In genomic region chr7:4167385-4167910, GRCh38 we compare ENCODE assay signal across 23 cellular contexts.
"Had no signal": no experiment of that assay in that cellular context is flagged by ENCODE, and none has a peak within 500 bp of the region (broad histone marks: within the 10 kb centered on the region; RNA-seq: fewer than 3 reads in every experiment).

No MANE protein-coding gene starts in this region.

- H3K9me3 Mint-ChIP-seq: natural killer cell; stimulated activated naive B cell treated with anti-CD40 and anti-IgM and Interleukin-4, amounts not matched to agents 10 μg/mL and 1 μg/mL and 100 μg/mL, for 72 hours; stimulated activated naive CD8-positive, alpha-beta T cell treated with anti-CD3 and anti-CD28 coated beads, Interleukin-15, Interleukin-2, amounts not matched to agents 100 ng/mL and 50 ng/mL, for 24 hours had no signal

- H3K4me1 ChIP-seq: esophagus muscularis mucosa, pancreas, right lobe of liver, transverse colon, upper lobe of right lung, vagina had no signal

- H3K4me3 Mint-ChIP-seq: natural killer cell; stimulated activated naive B cell treated with anti-CD40 and anti-IgM and Interleukin-4, amounts not matched to agents 10 μg/mL and 1 μg/mL and 100 μg/mL, for 72 hours; stimulated activated naive CD8-positive, alpha-beta T cell treated with anti-CD3 and anti-CD28 coated beads, Interleukin-15, Interleukin-2, amounts not matched to agents 100 ng/mL and 50 ng/mL, for 24 hours had no signal

- H3K27ac Mint-ChIP-seq: natural killer cell; stimulated activated naive B cell treated with anti-CD40 and anti-IgM and Interleukin-4, amounts not matched to agents 10 μg/mL and 1 μg/mL and 100 μg/mL, for 72 hours; stimulated activated naive CD8-positive, alpha-beta T cell treated with anti-CD3 and anti-CD28 coated beads, Interleukin-15, Interleukin-2, amounts not matched to agents 100 ng/mL and 50 ng/mL, for 24 hours had no signal

- ATAC-seq: left lobe of liver, natural killer cell, pancreas, right lobe of liver, upper lobe of right lung had no signal

- FAIRE-seq: endothelial cell of umbilical vein, keratinocyte, pancreas, small intestine had no signal

- H3K9me3 ChIP-seq: esophagus muscularis mucosa, neutrophil, pancreas, right lobe of liver, suprapubic skin, transverse colon, upper lobe of right lung, vagina had no signal

- H3K36me3 ChIP-seq: esophagus muscularis mucosa, neutrophil, pancreas, right lobe of liver, suprapubic skin, transverse colon, upper lobe of right lung, vagina had no signal

- H3K27me3 ChIP-seq: esophagus muscularis mucosa, neutrophil, pancreas, right lobe of liver, suprapubic skin, transverse colon, upper lobe of right lung, vagina had no signal

- DNase-seq: dermis blood vessel endothelial cell; effector memory CD4-positive, alpha-beta T cell; foreskin melanocyte; head of caudate nucleus; natural killer cell; retina; right lobe of liver; small intestine; stimulated activated CD4-positive, alpha-beta T cell treated with anti-CD3 and anti-CD28 coated beads, Interleukin-15, amount 100 ng/mL, for 24 hours; stimulated activated CD4-positive, alpha-beta T cell treated with anti-CD3 and anti-CD28 coated beads, Interleukin-2, amount 100 ng/mL, for 48 hours; stimulated activated naive B cell treated with anti-CD40 and anti-IgM and Interleukin-4, amounts not matched to agents 10 μg/mL and 1 μg/mL and 100 μg/mL, for 72 hours; transverse colon; upper lobe of right lung had no signal

- H3K27ac ChIP-seq: coronary artery, esophagus muscularis mucosa, neutrophil, pancreas, right lobe of liver, suprapubic skin, transverse colon, upper lobe of right lung, vagina had no signal

- H3K27me3 Mint-ChIP-seq: stimulated activated naive B cell treated with anti-CD40 and anti-IgM and Interleukin-4, amounts not matched to agents 10 μg/mL and 1 μg/mL and 100 μg/mL, for 72 hours; stimulated activated naive CD8-positive, alpha-beta T cell treated with anti-CD3 and anti-CD28 coated beads, Interleukin-15, Interleukin-2, amounts not matched to agents 100 ng/mL and 50 ng/mL, for 24 hours had no signal

- H3K4me1 Mint-ChIP-seq: natural killer cell; stimulated activated naive B cell treated with anti-CD40 and anti-IgM and Interleukin-4, amounts not matched to agents 10 μg/mL and 1 μg/mL and 100 μg/mL, for 72 hours had no signal

- H3K4me3 ChIP-seq: coronary artery, esophagus muscularis mucosa, pancreas, right lobe of liver, suprapubic skin, transverse colon, upper lobe of right lung, vagina had no signal
